ENCODE assay signal across 8 cellular contexts in genomic region chr1:190312763-190313162, GRCh38.
"Had no signal": no experiment of that assay in that cellular context is flagged by ENCODE, and none has a peak within 500 bp of the region (broad histone marks: within the 10 kb centered on the region; RNA-seq: fewer than 3 reads in every experiment).

No MANE protein-coding gene starts in this region.

- ATAC-seq: GM23338, HepG2 had no signal

- H3K27ac ChIP-seq: KMS-11 had no signal

- FAIRE-seq: H1, H54, HepG2 had no signal

- H3K4me3 ChIP-seq: GM23338 had no signal

- DNase-seq: H9, HCEC 1CT, KBM-7 had no signal
